In genomic region chr14:94164685-94165431, GRCh38 we compare ENCODE assay signal across 15 cellular contexts. TPM values are rescaled to one million over a fixed set of nuclear protein-coding genes. Genes with fewer than 3 reads are reported as not detected.
A peak's percentile ranks its signal among the peaks of the same experiment; 100 is the strongest.
DNase-seq lines count a peak whose midpoint lies in the region; ATAC-seq, FAIRE-seq and TF ChIP-seq lines count a peak whose summit lies in the region.
"Had no signal": no experiment of that assay in that cellular context is flagged by ENCODE, and none has a peak within 500 bp of the region (broad histone marks: within the 10 kb centered on the region; RNA-seq: fewer than 3 reads in every experiment).

No MANE protein-coding gene starts in this region.

- peak; percentile 10; the same call in 1 of the 3 replicates for ATAC-seq in HepG2
- no peak for ATAC-seq in right lobe of liver
- peak; percentile 48 to 70 for ATAC-seq in activated T-cell treated with anti-CD3 and anti-CD28 coated beads, Interleukin-2, amount 50 U/mL, for 4 hours

- H3K4me1 ChIP-seq in HepG2 (ENCODE audit: insufficient read depth, low read length), result peaks cover 52% of the 10 kb centered on the region
- H3K4me1 ChIP-seq in right lobe of liver, result no peaks in the 10 kb centered on the region
- peaks cover 0 to 4% of the 10 kb centered on the region in 2 donors for H3K4me1 ChIP-seq in kidney (ENCODE audit: control insufficient read depth in 1 of 2, insufficient read depth in 1 of 2, low read depth in 1 of 2, low read length in 2 of 2)
- no peaks in the 10 kb centered on the region for H3K4me1 ChIP-seq in Caco-2

- TF ChIP-seq POLR2A in HepG2 (IDR thresholded peaks at IDR 0.05; ENCODE audit: insufficient read depth in 1 of 2, low read depth in 2 of 2, low read length in 2 of 2) (no peak), right lobe of liver (IDR thresholded peaks at IDR 0.05) (no peak)

- H3K27me3 Mint-ChIP-seq in activated T-cell treated with anti-CD3 and anti-CD28 coated beads, Interleukin-2, amount 50 U/mL, for 4 hours (ENCODE audit: low read depth), result no peaks in the 10 kb centered on the region
- H3K27me3 Mint-ChIP-seq in Caco-2 (ENCODE audit: insufficient read depth, unreplicated experiment), result peaks cover 8% of the 10 kb centered on the region
- H3K27me3 Mint-ChIP-seq: dendritic cell treated with granulocyte-macrophage colony-stimulating factor and Interleukin-4, amounts not matched to agents 40 ng/mL and 50 ng/mL, for 4 days had no signal

- no peaks in the 10 kb centered on the region for H3K36me3 Mint-ChIP-seq in activated T-cell treated with anti-CD3 and anti-CD28 coated beads, Interleukin-2, amount 50 U/mL, for 4 hours (ENCODE audit: insufficient read depth)
- H3K36me3 Mint-ChIP-seq in Caco-2 (ENCODE audit: insufficient read depth, unreplicated experiment), result no peaks in the 10 kb centered on the region
- H3K36me3 Mint-ChIP-seq: activated naive CD8-positive, alpha-beta T cell treated with anti-CD3 and anti-CD28 coated beads, Interleukin-2, amount 10 ng/mL, durations not matched to agents 7 days and 5 days had no signal

- H3K27me3 ChIP-seq in HepG2 (ENCODE audit: control insufficient read depth in 1 of 2, insufficient read depth in 2 of 2, low read length in 2 of 2), result peaks cover 1 to 30% of the 10 kb centered on the region in 2 experiments; a peak in 3 of 5 replicates
- no peaks in the 10 kb centered on the region for H3K27me3 ChIP-seq in right lobe of liver
- H3K27me3 ChIP-seq in Caco-2 (replicated peaks; ENCODE audit: control insufficient read depth, insufficient read depth, low read length), result no peaks in the 10 kb centered on the region
- H3K27me3 ChIP-seq: BLaER1 treated with 17β-estradiol and CSF1 and Interleukin-3, amounts not matched to agents 10 nM and 100 nM had no signal

- TF ChIP-seq CTCF in HepG2 (CRISPR knock-in tag; IDR thresholded peaks at IDR 0.05) (no peak), right lobe of liver (IDR thresholded peaks at IDR 0.05) (no peak), kidney (IDR thresholded peaks at IDR 0.05; ENCODE audit: borderline replicate concordance, extremely low read depth, insufficient read depth) (no peak), Caco-2 (IDR thresholded peaks at IDR 0.05; ENCODE audit: insufficient read depth in 1 of 2, low read depth in 1 of 2, low read length in 1 of 2, severe bottlenecking in 1 of 2, unreplicated experiment in 1 of 2) (no peak)

- H3K79me2 ChIP-seq in HepG2 (ENCODE audit: insufficient read depth, low read length), result no peaks in the 10 kb centered on the region

- H4K20me1 ChIP-seq in HepG2 (ENCODE audit: insufficient read depth, low read length), result no peaks in the 10 kb centered on the region
- H4K20me1 ChIP-seq: BLaER1 treated with 17β-estradiol and CSF1 and Interleukin-3, amounts not matched to agents 10 nM and 100 nM had no signal

- WGBS in HepG2 (ENCODE audit: low lambda C conversion rate), result 56% methylated on average over 20 of the region's 26 CpGs
- WGBS in right lobe of liver (ENCODE audit: insufficient coverage, low coverage, low lambda C conversion rate, missing lambda C conversion rate), result 59% methylated on average over 16 of the region's 26 CpGs

- H3K9me3 Mint-ChIP-seq in activated T-cell treated with anti-CD3 and anti-CD28 coated beads, Interleukin-2, amount 50 U/mL, for 4 hours, result no peaks in the 10 kb centered on the region
- H3K9me3 Mint-ChIP-seq in Caco-2 (ENCODE audit: unreplicated experiment), result no peaks in the 10 kb centered on the region
- H3K9me3 Mint-ChIP-seq: dendritic cell treated with granulocyte-macrophage colony-stimulating factor and Interleukin-4, amounts not matched to agents 40 ng/mL and 50 ng/mL, for 4 days had no signal

- in situ Hi-C loops in HepG2 (cut with HindIII; ENCODE audit: extremely low pct_ligation_motif_present, low pct_unique_long_range_greater_than_20kb), result no loop called here

- no peak overlapping the region for H3K4me2 ChIP-seq in HepG2 (ENCODE audit: low read depth, low read length)

- H3K27ac ChIP-seq in HepG2 (ENCODE audit: extremely low read length, insufficient read depth, low read length) (no peak overlapping the region), right lobe of liver (no peak overlapping the region), kidney (ENCODE audit: low read depth in 2 of 2, low read length in 2 of 2) (no peak overlapping the region)
- H3K27ac ChIP-seq: neutrophil, VCaP had no signal

- BruUV-seq in HepG2 (replicated peaks; lab: Mats Ljungman, UMichigan) (no TSS peak), Caco-2 (replicated peaks; lab: Mats Ljungman, UMichigan) (no TSS peak)

- H3K36me3 ChIP-seq in HepG2 (replicated peaks in 1 of 2; ENCODE audit: control insufficient read depth in 1 of 2, insufficient read depth in 2 of 2, low read length in 2 of 2) (no peaks in the 10 kb centered on the region), right lobe of liver (no peaks in the 10 kb centered on the region), kidney (ENCODE audit: control insufficient read depth in 1 of 2, insufficient read depth in 2 of 2, low read length in 2 of 2) (no peaks in the 10 kb centered on the region), Caco-2 (ENCODE audit: control insufficient read depth, insufficient read depth, low read length) (no peaks in the 10 kb centered on the region)
- H3K36me3 ChIP-seq: BLaER1 treated with 17β-estradiol and CSF1 and Interleukin-3, amounts not matched to agents 10 nM and 100 nM; neutrophil had no signal

- H3K9ac ChIP-seq in HepG2 (ENCODE audit: insufficient read depth, low read depth, low read length), result no peak overlapping the region
- H3K9ac ChIP-seq in kidney (ENCODE audit: low read length in 2 of 2), result no peak overlapping the region

- no peak overlapping the region for H2AFZ ChIP-seq in HepG2 (ENCODE audit: low read length)

- H3K9me3 ChIP-seq in HepG2 (ENCODE audit: low read length), result no peaks in the 10 kb centered on the region
- no peaks in the 10 kb centered on the region for H3K9me3 ChIP-seq in right lobe of liver
- no peaks in the 10 kb centered on the region for H3K9me3 ChIP-seq in kidney (ENCODE audit: control insufficient read depth in 1 of 2, low read length in 2 of 2)
- no peaks in the 10 kb centered on the region for H3K9me3 ChIP-seq in Caco-2
- H3K9me3 ChIP-seq: BLaER1 treated with 17β-estradiol and CSF1 and Interleukin-3, amounts not matched to agents 10 nM and 100 nM; neutrophil had no signal

- POLR2A ChIA-PET in HepG2 (lab: Yijun Ruan, JAX) (no interaction called here), Caco-2 (lab: Charles Lee) (no interaction called here)

- intact Hi-C loops in HepG2 (cut with micrococcal nuclease; ENCODE audit: unreplicated experiment), result no loop called here
- intact Hi-C loops in right lobe of liver (cut with DNase I), result no loop called here
- intact Hi-C loops in kidney (cut with DNase I), result no loop called here
- intact Hi-C loops in Caco-2 (cut with micrococcal nuclease; ENCODE audit: unreplicated experiment), result no loop called here

- no peak for FAIRE-seq in HepG2 (lab: Jason Lieb, UNC)
- FAIRE-seq in kidney (lab: Jason Lieb, UNC), result no peak

- no peak for TF ChIP-seq RAD21 in HepG2 (CRISPR knock-in tag; IDR thresholded peaks at IDR 0.05)

- CTCF ChIA-PET in HepG2 (lab: Yijun Ruan, JAX; ENCODE audit: low intra/inter-chr PET ratio, low total read pairs), result no interaction called here
- CTCF ChIA-PET in Caco-2 (lab: Charles Lee), result no interaction called here

- H3K4me3 Mint-ChIP-seq in activated T-cell treated with anti-CD3 and anti-CD28 coated beads, Interleukin-2, amount 50 U/mL, for 4 hours, result no peak overlapping the region
- no peak overlapping the region for H3K4me3 Mint-ChIP-seq in Caco-2 (ENCODE audit: unreplicated experiment)
- H3K4me3 Mint-ChIP-seq: activated naive CD8-positive, alpha-beta T cell treated with anti-CD3 and anti-CD28 coated beads, Interleukin-2, amount 10 ng/mL, durations not matched to agents 7 days and 5 days; dendritic cell treated with granulocyte-macrophage colony-stimulating factor and Interleukin-4, amounts not matched to agents 40 ng/mL and 50 ng/mL, for 4 days had no signal

- H3K4me3 ChIP-seq in HepG2 (replicated peaks in 1 of 3; ENCODE audit: insufficient read depth in 1 of 3, low read depth in 2 of 3, low read length in 3 of 3) (no peak overlapping the region), right lobe of liver (no peak overlapping the region), kidney (ENCODE audit: low read length in 2 of 2) (no peak overlapping the region), Caco-2 (ENCODE audit: low read depth, low read length) (no peak overlapping the region)
- H3K4me3 ChIP-seq: BLaER1 treated with 17β-estradiol and CSF1 and Interleukin-3, amounts not matched to agents 10 nM and 100 nM had no signal

- H3K27ac Mint-ChIP-seq in Caco-2 (ENCODE audit: unreplicated experiment), result no peak overlapping the region
- H3K27ac Mint-ChIP-seq: activated naive CD8-positive, alpha-beta T cell treated with anti-CD3 and anti-CD28 coated beads, Interleukin-2, amount 10 ng/mL, durations not matched to agents 7 days and 5 days; dendritic cell treated with granulocyte-macrophage colony-stimulating factor and Interleukin-4, amounts not matched to agents 40 ng/mL and 50 ng/mL, for 4 days had no signal

- peaks cover 43% of the 10 kb centered on the region for H3K4me1 Mint-ChIP-seq in activated T-cell treated with anti-CD3 and anti-CD28 coated beads, Interleukin-2, amount 50 U/mL, for 4 hours (ENCODE audit: low read depth)
- H3K4me1 Mint-ChIP-seq in Caco-2 (ENCODE audit: low read depth, unreplicated experiment), result no peaks in the 10 kb centered on the region

- no peak for TF ChIP-seq EP300 in HepG2 (IDR thresholded peaks at IDR 0.05; ENCODE audit: low read depth in 2 of 2, low read length in 2 of 2)
- TF ChIP-seq EP300 in HepG2 (CRISPR knock-in tag; IDR thresholded peaks at IDR 0.05; ENCODE audit: borderline replicate concordance), result no peak

- DNase-seq in HepG2 (ENCODE audit: low spot score) (no peak), right lobe of liver (no peak), kidney (peak; percentile 63), superior temporal gyrus (ENCODE audit: extremely low spot score) (peak; percentile 18), Caco-2 (no peak), COLO829 (ENCODE audit: low spot score) (no peak), NCI-H1105 treated with DMSO at 0.1 percent for 48 hours (lab: John Stamatoyannopoulos, UW) (no peak)
- no peak for DNase-seq in activated T-cell treated with anti-CD3 and anti-CD28 coated beads, Interleukin-2, amount 50 U/mL, for 4 hours
- DNase-seq: activated naive CD8-positive, alpha-beta T cell treated with anti-CD3 and anti-CD28 coated beads, Interleukin-2, amount 10 ng/mL, durations not matched to agents 7 days and 5 days; kidney glomerular epithelial cell had no signal

RNA-seq across cellular contexts. Expression of gene PPP4R4, which starts 9.3 kb away (rescaled TPM):
- total RNA-seq in HepG2 (2016; rRNA removed; fragmentation: Illumina TruSeq; extraction: Trizol), result 19.8 and 21.2 TPM in 2 replicates
- 11.0 and 11.2 TPM in 2 replicates for total RNA-seq in HepG2 (2016; cell fraction: cytosol; rRNA removed; fragmentation: Illumina TruSeq; extraction: Trizol; ENCODE audit: low read depth)
- 18.6 and 21.8 TPM in 2 replicates for total RNA-seq in HepG2 (2016; cell fraction: insoluble cytoplasmic fraction; rRNA removed; fragmentation: Illumina TruSeq; extraction: Trizol)
- 22.0 and 22.8 TPM in 2 replicates for total RNA-seq in HepG2 (2016; cell fraction: membrane; rRNA removed; fragmentation: Illumina TruSeq; extraction: Trizol)
- total RNA-seq in HepG2 (2016; cell fraction: nucleus; rRNA removed; fragmentation: Illumina TruSeq; extraction: Trizol), result 30.3 and 33.4 TPM in 2 replicates
- polyA plus RNA-seq in HepG2 (2011; rRNA removed), result 6.9 and 9.5 TPM in 2 replicates
- polyA plus RNA-seq in HepG2 (2011; cell fraction: cytosol; rRNA removed), result 3.2 and 4.3 TPM in 2 replicates
- 5.9 and 7.3 TPM in 2 replicates for polyA plus RNA-seq in HepG2 (2011; cell fraction: nucleus; rRNA removed)
- 6.4 and 9.4 TPM in 2 replicates for polyA plus RNA-seq in HepG2 (2012)
- polyA plus RNA-seq in HepG2 (2016; cell fraction: cytosol; fragmentation: Illumina TruSeq; extraction: Trizol; ENCODE audit: low read depth), result 9.3 and 13.3 TPM in 2 replicates
- polyA plus RNA-seq in HepG2 (2016; cell fraction: insoluble cytoplasmic fraction; fragmentation: Illumina TruSeq; extraction: Trizol; ENCODE audit: low read depth), result 20.1 and 21.1 TPM in 2 replicates
- polyA plus RNA-seq in HepG2 (2016; cell fraction: membrane; fragmentation: Illumina TruSeq; extraction: Trizol; ENCODE audit: low read depth), result 13.0 and 13.8 TPM in 2 replicates
- 21.4 and 24.0 TPM in 2 replicates for polyA plus RNA-seq in HepG2 (2016; cell fraction: nucleus; fragmentation: Illumina TruSeq; extraction: Trizol; ENCODE audit: insufficient read depth, low read depth)
- 22.1 TPM in 1 of 2 replicates, not detected in the other for polyA minus RNA-seq in HepG2 (2011; rRNA and poly(A)+ RNA removed; ENCODE audit: low replicate concordance)
- 3.2 and 7.4 TPM in 2 replicates for polyA minus RNA-seq in HepG2 (2011; cell fraction: cytosol; rRNA and poly(A)+ RNA removed)
- 49.6 and 60.8 TPM in 2 replicates for polyA minus RNA-seq in HepG2 (2011; cell fraction: nucleus; rRNA and poly(A)+ RNA removed)
- 1 to 10 TPM in 3 of 6 experiments, under 1 TPM in 3; 0.26 to 4.1 (median 1.2) TPM for total RNA-seq in right lobe of liver
- 1 to 10 TPM; 2.0 to 4.2 (median 2.8) TPM for total RNA-seq in activated T-cell treated with anti-CD3 and anti-CD28 coated beads, Interleukin-2, amount 50 U/mL, for 4 hours
- 0.47 TPM for total RNA-seq in kidney
- not detected for polyA plus RNA-seq in kidney (ENCODE audit: insufficient read depth, low read depth, low replicate concordance)
- total RNA-seq in Caco-2 (2022), result 0.20 and 0.21 TPM in 2 replicates

RNA-seq across cellular contexts. Expression of gene IFI27L2, which starts 35.5 kb away (rescaled TPM):
- 4.3 and 6.0 TPM in 2 replicates for total RNA-seq in HepG2 (2016; rRNA removed; fragmentation: Illumina TruSeq; extraction: Trizol)
- 2.5 and 3.2 TPM in 2 replicates for total RNA-seq in HepG2 (2016; cell fraction: cytosol; rRNA removed; fragmentation: Illumina TruSeq; extraction: Trizol; ENCODE audit: low read depth)
- total RNA-seq in HepG2 (2016; cell fraction: insoluble cytoplasmic fraction; rRNA removed; fragmentation: Illumina TruSeq; extraction: Trizol), result 5.0 and 5.5 TPM in 2 replicates
- 3.6 and 3.7 TPM in 2 replicates for total RNA-seq in HepG2 (2016; cell fraction: membrane; rRNA removed; fragmentation: Illumina TruSeq; extraction: Trizol)
- 1.6 and 1.9 TPM in 2 replicates for total RNA-seq in HepG2 (2016; cell fraction: nucleus; rRNA removed; fragmentation: Illumina TruSeq; extraction: Trizol)
- polyA plus RNA-seq in HepG2 (2011; rRNA removed), result 4.8 and 6.9 TPM in 2 replicates
- polyA plus RNA-seq in HepG2 (2011; cell fraction: cytosol; rRNA removed), result 9.7 and 10.5 TPM in 2 replicates
- 3.1 and 4.9 TPM in 2 replicates for polyA plus RNA-seq in HepG2 (2011; cell fraction: nucleus; rRNA removed)
- 2.3 and 4.8 TPM in 2 replicates for polyA plus RNA-seq in HepG2 (2012)
- polyA plus RNA-seq in HepG2 (2016; cell fraction: cytosol; fragmentation: Illumina TruSeq; extraction: Trizol; ENCODE audit: low read depth), result 3.7 and 4.6 TPM in 2 replicates
- 6.3 and 6.5 TPM in 2 replicates for polyA plus RNA-seq in HepG2 (2016; cell fraction: insoluble cytoplasmic fraction; fragmentation: Illumina TruSeq; extraction: Trizol; ENCODE audit: low read depth)
- polyA plus RNA-seq in HepG2 (2016; cell fraction: membrane; fragmentation: Illumina TruSeq; extraction: Trizol; ENCODE audit: low read depth), result 2.3 and 3.4 TPM in 2 replicates
- polyA plus RNA-seq in HepG2 (2016; cell fraction: nucleus; fragmentation: Illumina TruSeq; extraction: Trizol; ENCODE audit: insufficient read depth, low read depth), result 2.8 and 4.6 TPM in 2 replicates
- 1.5 and 6.0 TPM in 2 replicates for polyA minus RNA-seq in HepG2 (2011; rRNA and poly(A)+ RNA removed; ENCODE audit: low replicate concordance)
- not detected in 2 replicates for polyA minus RNA-seq in HepG2 (2011; cell fraction: cytosol; rRNA and poly(A)+ RNA removed)
- 1.1 TPM in 1 of 2 replicates, not detected in the other for polyA minus RNA-seq in HepG2 (2011; cell fraction: nucleus; rRNA and poly(A)+ RNA removed)
- total RNA-seq in right lobe of liver, result 1 to 10 TPM in 5 of 6 experiments, not detected in 1; 1.8 to 7.9 (median 4.1) TPM
- total RNA-seq in activated T-cell treated with anti-CD3 and anti-CD28 coated beads, Interleukin-2, amount 50 U/mL, for 4 hours, result 10 to 100 TPM; 19.3 to 26.4 (median 23.6) TPM
- 28.2 TPM for total RNA-seq in kidney
- polyA plus RNA-seq in kidney (ENCODE audit: insufficient read depth, low read depth, low replicate concordance), result 223 TPM
- 3.4 and 4.7 TPM in 2 replicates for total RNA-seq in Caco-2 (2022)

RNA-seq across cellular contexts. Expression of gene IFI27, which starts 54.3 kb away (rescaled TPM):
- 1.2 and 2.0 TPM in 2 replicates for total RNA-seq in HepG2 (2016; rRNA removed; fragmentation: Illumina TruSeq; extraction: Trizol)
- 1.2 TPM in 1 of 2 replicates, not detected in the other for total RNA-seq in HepG2 (2016; cell fraction: cytosol; rRNA removed; fragmentation: Illumina TruSeq; extraction: Trizol; ENCODE audit: low read depth)
- 1.4 and 1.6 TPM in 2 replicates for total RNA-seq in HepG2 (2016; cell fraction: insoluble cytoplasmic fraction; rRNA removed; fragmentation: Illumina TruSeq; extraction: Trizol)
- 0.80 and 1.1 TPM in 2 replicates for total RNA-seq in HepG2 (2016; cell fraction: membrane; rRNA removed; fragmentation: Illumina TruSeq; extraction: Trizol)
- total RNA-seq in HepG2 (2016; cell fraction: nucleus; rRNA removed; fragmentation: Illumina TruSeq; extraction: Trizol), result 1.3 and 2.1 TPM in 2 replicates
- 1.7 and 2.3 TPM in 2 replicates for polyA plus RNA-seq in HepG2 (2011; rRNA removed)
- 2.5 and 3.5 TPM in 2 replicates for polyA plus RNA-seq in HepG2 (2011; cell fraction: cytosol; rRNA removed)
- 2.2 and 2.7 TPM in 2 replicates for polyA plus RNA-seq in HepG2 (2011; cell fraction: nucleus; rRNA removed)
- polyA plus RNA-seq in HepG2 (2012), result 1.0 and 1.3 TPM in 2 replicates
- 0.75 and 0.84 TPM in 2 replicates for polyA plus RNA-seq in HepG2 (2016; cell fraction: cytosol; fragmentation: Illumina TruSeq; extraction: Trizol; ENCODE audit: low read depth)
- polyA plus RNA-seq in HepG2 (2016; cell fraction: insoluble cytoplasmic fraction; fragmentation: Illumina TruSeq; extraction: Trizol; ENCODE audit: low read depth), result 0.77 and 0.79 TPM in 2 replicates
- polyA plus RNA-seq in HepG2 (2016; cell fraction: membrane; fragmentation: Illumina TruSeq; extraction: Trizol; ENCODE audit: low read depth), result 0.64 and 1.1 TPM in 2 replicates
- 2.4 and 2.5 TPM in 2 replicates for polyA plus RNA-seq in HepG2 (2016; cell fraction: nucleus; fragmentation: Illumina TruSeq; extraction: Trizol; ENCODE audit: insufficient read depth, low read depth)
- 2.4 and 59.0 TPM in 2 replicates for polyA minus RNA-seq in HepG2 (2011; rRNA and poly(A)+ RNA removed; ENCODE audit: low replicate concordance)
- polyA minus RNA-seq in HepG2 (2011; cell fraction: cytosol; rRNA and poly(A)+ RNA removed), result not detected in 2 replicates
- polyA minus RNA-seq in HepG2 (2011; cell fraction: nucleus; rRNA and poly(A)+ RNA removed), result 0.39 and 1.1 TPM in 2 replicates
- total RNA-seq in right lobe of liver, result 10 to 100 TPM; 10.0 to 32.5 (median 16.9) TPM
- total RNA-seq in activated T-cell treated with anti-CD3 and anti-CD28 coated beads, Interleukin-2, amount 50 U/mL, for 4 hours, result 1 to 10 TPM; 1.3 to 1.7 (median 1.3) TPM
- total RNA-seq in kidney, result 143 TPM
- 356 TPM for polyA plus RNA-seq in kidney (ENCODE audit: insufficient read depth, low read depth, low replicate concordance)
- 1.7 and 2.6 TPM in 2 replicates for total RNA-seq in Caco-2 (2022)
- total RNA-seq: SK-MEL-5 had no signal

Comparison
In these comparisons a context has a peak if more than half of its experiments do, and no peak if none do; other contexts are left out.
1. ATAC-seq: peak in HepG2 (single experiment) and activated T-cell treated with anti-CD3 and anti-CD28 coated beads, Interleukin-2, amount 50 U/mL, for 4 hours (2 of 2); none in right lobe of liver (0 of 4).
2. DNase-seq: peak in kidney (single experiment) and superior temporal gyrus (single experiment); none in HepG2 (single experiment), right lobe of liver (0 of 3), activated T-cell treated with anti-CD3 and anti-CD28 coated beads, Interleukin-2, amount 50 U/mL, for 4 hours (single experiment), Caco-2 (0 of 2), COLO829 (single experiment) and NCI-H1105 treated with DMSO at 0.1 percent for 48 hours (single experiment).